In genomic region chr4:124712417-124713212, GRCh38 we compare ENCODE assay signal across 1 cellular context.
A peak's percentile ranks its signal among the peaks of the same experiment; 100 is the strongest.
TF ChIP-seq lines count a peak whose summit lies in the region.

ANKRD50 (minus strand) TSS chr4:124712732; CDS start chr4:124710511, 2,221 bp downstream.

TF ChIP-seq in HepG2, 621 proteins besides CTCF, POLR2A, EP300 and RAD21 (continued from another document):
- TF ChIP-seq SNAPC4 (CRISPR knock-in tag; IDR thresholded peaks at IDR 0.05) (peak; percentile 59; the same call in 1 of the 2 replicates), ZNF639 (CRISPR knock-in tag; conservative IDR thresholded peaks at IDR 0.05) (peak; percentile 46; the same call in 1 of the 2 replicates), ZNF776 (CRISPR knock-in tag; IDR thresholded peaks at IDR 0.05) (peak; percentile 53; the same call in 1 of the 2 replicates), POLR2AphosphoS5 (IDR thresholded peaks at IDR 0.05; ENCODE audit: low read depth, low read length) (no peak; the same call in 1 of the 2 replicates), ZNF746 (CRISPR knock-in tag; IDR thresholded peaks at IDR 0.05) (peak; percentile 53), FIP1L1 (IDR thresholded peaks at IDR 0.05; ENCODE audit: borderline replicate concordance, insufficient read depth, low read depth, low read length) (no peak), TP53 (CRISPR knock-in tag; conservative IDR thresholded peaks at IDR 0.05) (no peak), TAF15 (IDR thresholded peaks at IDR 0.05; ENCODE audit: low read depth, low read length, poor library complexity, severe bottlenecking) (no peak), RBFOX2 (IDR thresholded peaks at IDR 0.05; ENCODE audit: low read depth, low read length) (peak; percentile 80), ZNF414 (CRISPR knock-in tag; IDR thresholded peaks at IDR 0.05) (no peak), ARNTL (CRISPR knock-in tag; IDR thresholded peaks at IDR 0.05) (peak; percentile 60; the same call in 1 of the 2 replicates), ZNF331 (CRISPR knock-in tag; IDR thresholded peaks at IDR 0.05) (no peak; the same call in none of the 2 replicates), ZNF883 (CRISPR knock-in tag; IDR thresholded peaks at IDR 0.05; ENCODE audit: not compliant biosample characterization) (no peak), SRF (IDR thresholded peaks at IDR 0.05; ENCODE audit: low read depth, low read length) (no peak), ZNF788 (CRISPR knock-in tag; IDR thresholded peaks at IDR 0.05; ENCODE audit: borderline replicate concordance) (peak; percentile 36), ZSCAN22 (CRISPR knock-in tag; IDR thresholded peaks at IDR 0.05) (no peak), DMAP1 (CRISPR knock-in tag; IDR thresholded peaks at IDR 0.05) (peak; percentile 52), MXD3 (CRISPR knock-in tag; IDR thresholded peaks at IDR 0.05) (no peak), HOXD1 (CRISPR knock-in tag; IDR thresholded peaks at IDR 0.05) (no peak), KLF6 (CRISPR knock-in tag; IDR thresholded peaks at IDR 0.05) (no peak), TARDBP (CRISPR knock-in tag; IDR thresholded peaks at IDR 0.05) (no peak), ZNF891 (CRISPR knock-in tag; IDR thresholded peaks at IDR 0.05) (peak; percentile 20; the same call in 1 of the 2 replicates), SNAPC2 (CRISPR knock-in tag; IDR thresholded peaks at IDR 0.05) (0 out of 2 replicates have a peak, but pooled peaks have one; percentile 9), RXRA (CRISPR knock-in tag; IDR thresholded peaks at IDR 0.05) (peak; percentile 11; the same call in 1 of the 2 replicates), ZNF879 (CRISPR knock-in tag; IDR thresholded peaks at IDR 0.05) (0 out of 2 replicates have a peak, but pooled peaks have one; percentile 12), ZNF563 (CRISPR knock-in tag; IDR thresholded peaks at IDR 0.05) (peak; percentile 42; the same call in 1 of the 2 replicates), HNRNPK (IDR thresholded peaks at IDR 0.05; ENCODE audit: low read depth, low read length, poor library complexity, severe bottlenecking) (peak; percentile 61), ZNF101 (CRISPR knock-in tag; IDR thresholded peaks at IDR 0.05; ENCODE audit: borderline replicate concordance, low read depth) (no peak), GABPB1 (CRISPR knock-in tag; IDR thresholded peaks at IDR 0.05) (peak; percentile 65; the same call in 1 of the 2 replicates), ARID5B (CRISPR knock-in tag; IDR thresholded peaks at IDR 0.05) (0 out of 2 replicates have a peak, but pooled peaks have one; percentile 4), FOXK1 (CRISPR knock-in tag; IDR thresholded peaks at IDR 0.05; ENCODE audit: borderline replicate concordance, low read depth) (no peak; the same call in 1 of the 2 replicates), NR2F6 (IDR thresholded peaks at IDR 0.05) (no peak), NR2F6 (CRISPR knock-in tag; IDR thresholded peaks at IDR 0.05) (no peak), ZNF687 (CRISPR knock-in tag; IDR thresholded peaks at IDR 0.05) (peak; percentile 64), PAXIP1 (CRISPR knock-in tag; conservative IDR thresholded peaks at IDR 0.05) (0 out of 2 replicates have a peak, but pooled peaks have one; percentile 10), FOSL2 (CRISPR knock-in tag; IDR thresholded peaks at IDR 0.05) (0 out of 2 replicates have a peak, but pooled peaks have one; percentile 4), ZNF720 (CRISPR knock-in tag; IDR thresholded peaks at IDR 0.05) (no peak), TCF7 (IDR thresholded peaks at IDR 0.05; ENCODE audit: low read depth) (no peak), FOXC1 (CRISPR knock-in tag; IDR thresholded peaks at IDR 0.05; ENCODE audit: borderline replicate concordance) (peak; percentile 76; the same call in 1 of the 2 replicates)
